ENCODE assay signal across 35 cellular contexts in genomic region chr15:47561102-47561501, GRCh38.
"Had no signal": no experiment of that assay in that cellular context is flagged by ENCODE, and none has a peak within 500 bp of the region (broad histone marks: within the 10 kb centered on the region; RNA-seq: fewer than 3 reads in every experiment).

No MANE protein-coding gene starts in this region.

- H3K9me3 ChIP-seq: body of pancreas had no signal

- H3K4me1 Mint-ChIP-seq: activated B cell treated with CpG ODN at 0.5 μM for 24 hours; activated CD4-positive, alpha-beta T cell treated with anti-CD3 and anti-CD28 coated beads, Interleukin-2, amount 10 ng/mL, durations not matched to agents 24 days and 14 days; activated naive CD8-positive, alpha-beta T cell treated with anti-CD3 and anti-CD28 coated beads for 36 hours; activated T-helper 17 cell treated with anti-CD3 and anti-CD28 coated beads, Interleukin-2, amount 50 U/mL, for 72 hours had no signal

- H3K36me3 ChIP-seq: adrenal gland, brain microvascular endothelial cell, breast epithelium, WERI-Rb-1 had no signal

- H3K27ac Mint-ChIP-seq: activated B cell treated with CpG ODN at 0.5 μM for 24 hours; activated CD4-positive, alpha-beta memory T cell treated with anti-CD3 and anti-CD28 coated beads for 36 hours; activated CD4-positive, alpha-beta T cell treated with anti-CD3 and anti-CD28 coated beads, Interleukin-2, amount 10 ng/mL, durations not matched to agents 24 days and 14 days; activated CD8-positive, alpha-beta T cell treated with anti-CD3 and anti-CD28 coated beads for 36 hours; activated naive CD4-positive, alpha-beta T cell treated with anti-CD3 and anti-CD28 coated beads for 36 hours; activated naive CD4-positive, alpha-beta T cell treated with anti-CD3 and anti-CD28 coated beads, Interleukin-2, amount 50 U/mL, for 72 hours; activated naive CD8-positive, alpha-beta T cell treated with anti-CD3 and anti-CD28 coated beads for 36 hours; activated T-cell treated with anti-CD3 and anti-CD28 coated beads, Interleukin-2, amount 50 U/mL, for 72 hours; activated T-helper 1 cell treated with anti-CD3 and anti-CD28 coated beads, Interleukin-12 subunit alpha, Interleukin-12 subunit beta, Interleukin-2, Interleukin-4 antibody, amounts not matched to agents 30 ng/mL and 10 ng/mL and 1 ng/mL, durations not matched to agents 14 hours and 24 hours and 36 hours; activated T-helper 17 cell treated with anti-CD3 and anti-CD28 coated beads, Interleukin-2, amount 50 U/mL, for 72 hours; T-helper 1 cell treated with Interleukin-12 subunit alpha and Interleukin-12 subunit beta and Interleukin-4 antibody, amounts not matched to agents 30 μg/mL and 1 μg/mL, for 36 hours; T-helper 2 cell treated with Interferon-gamma antibody and Interleukin-4, amounts not matched to agents 5 μg/mL and 100 μg/mL, for 36 hours had no signal

- H3K27ac ChIP-seq: adrenal gland, body of pancreas, brain microvascular endothelial cell, breast epithelium, WERI-Rb-1 had no signal

- H3K4me3 ChIP-seq: adrenal gland, body of pancreas, breast epithelium had no signal

- H3K4me3 Mint-ChIP-seq: activated B cell treated with CpG ODN at 0.5 μM for 24 hours; activated CD4-positive, alpha-beta memory T cell treated with anti-CD3 and anti-CD28 coated beads for 36 hours; activated CD4-positive, alpha-beta T cell treated with anti-CD3 and anti-CD28 coated beads, Interleukin-2, amount 10 ng/mL, durations not matched to agents 24 days and 14 days; activated CD8-positive, alpha-beta T cell treated with anti-CD3 and anti-CD28 coated beads for 36 hours; activated naive CD4-positive, alpha-beta T cell treated with anti-CD3 and anti-CD28 coated beads for 36 hours; activated naive CD8-positive, alpha-beta T cell treated with anti-CD3 and anti-CD28 coated beads for 36 hours; activated T-cell treated with anti-CD3 and anti-CD28 coated beads, Interleukin-2, amount 50 U/mL, for 4 hours; activated T-cell treated with anti-CD3 and anti-CD28 coated beads, Interleukin-2, amount 50 U/mL, for 72 hours; activated T-helper 1 cell treated with anti-CD3 and anti-CD28 coated beads, Interleukin-12 subunit alpha, Interleukin-12 subunit beta, Interleukin-2, Interleukin-4 antibody, amounts not matched to agents 30 ng/mL and 10 ng/mL and 1 ng/mL, durations not matched to agents 14 hours and 24 hours and 36 hours; activated T-helper 17 cell treated with anti-CD3 and anti-CD28 coated beads, Interleukin-2, amount 50 U/mL, for 72 hours; T-helper 1 cell treated with Interleukin-12 subunit alpha and Interleukin-12 subunit beta and Interleukin-4 antibody, amounts not matched to agents 30 μg/mL and 1 μg/mL, for 36 hours; T-helper 2 cell treated with Interferon-gamma antibody and Interleukin-4, amounts not matched to agents 5 μg/mL and 100 μg/mL, for 36 hours had no signal

- H3K27me3 Mint-ChIP-seq: activated B cell treated with CpG ODN at 0.5 μM for 24 hours; activated CD4-positive, alpha-beta memory T cell treated with anti-CD3 and anti-CD28 coated beads for 36 hours; activated CD4-positive, alpha-beta T cell treated with anti-CD3 and anti-CD28 coated beads, Interleukin-2, amount 10 ng/mL, durations not matched to agents 24 days and 14 days; activated naive CD8-positive, alpha-beta T cell treated with anti-CD3 and anti-CD28 coated beads for 36 hours had no signal

- H3K4me1 ChIP-seq: adrenal gland, body of pancreas, breast epithelium had no signal

- H3K27me3 ChIP-seq: adrenal gland, body of pancreas, brain microvascular endothelial cell, breast epithelium had no signal

- DNase-seq: activated B cell treated with CpG ODN at 0.5 μM for 24 hours; activated CD4-positive, alpha-beta memory T cell treated with anti-CD3 and anti-CD28 coated beads for 36 hours; activated CD4-positive, alpha-beta T cell treated with anti-CD3 and anti-CD28 coated beads for 4 hours; activated CD4-positive, alpha-beta T cell treated with anti-CD3 and anti-CD28 coated beads, Interleukin-2, amount 10 ng/mL, durations not matched to agents 24 days and 14 days; activated CD4-positive, alpha-beta T cell treated with anti-CD3 and anti-CD28 coated beads, Interleukin-2, amount 50 U/mL, for 1 hour; activated CD4-positive, alpha-beta T cell treated with anti-CD3 and anti-CD28 coated beads, Interleukin-2, amount 50 U/mL, for 4 hours; activated CD4-positive, CD25-positive, alpha-beta regulatory T cell treated with anti-CD3 and anti-CD28 coated beads, Interleukin-2, amount 50 U/mL, for 72 hours; activated CD8-positive, alpha-beta memory T cell treated with anti-CD3 and anti-CD28 coated beads, Interleukin-2, amount 50 U/mL, for 4 hours; activated CD8-positive, alpha-beta T cell treated with anti-CD3 and anti-CD28 coated beads for 36 hours; activated effector memory CD4-positive, alpha-beta T cell treated with anti-CD3 and anti-CD28 coated beads, Interleukin-2, amount 50 U/mL, for 16 hours; activated gamma-delta T cell treated with Interleukin-2 at 50 U/mL for 16 hours; activated naive CD4-positive, alpha-beta T cell; activated naive CD4-positive, alpha-beta T cell treated with anti-CD3 and anti-CD28 coated beads for 36 hours; activated naive CD4-positive, alpha-beta T cell treated with anti-CD3 and anti-CD28 coated beads, Interleukin-2, amount 50 U/mL, for 16 hours; activated naive CD8-positive, alpha-beta T cell treated with anti-CD3 and anti-CD28 coated beads for 36 hours; activated T-cell treated with anti-CD3 and anti-CD28 coated beads for 4 hours; activated T-cell treated with anti-CD3 and anti-CD28 coated beads, Interleukin-2, amount 50 U/mL, for 1 hour; activated T-cell treated with anti-CD3 and anti-CD28 coated beads, Interleukin-2, amount 50 U/mL, for 4 hours; activated T-cell treated with anti-CD3 and anti-CD28 coated beads, Interleukin-2, amount 50 U/mL, for 72 hours; adrenal gland; amniotic stem cell; aorta; body of pancreas; brain microvascular endothelial cell; central memory CD4-positive, alpha-beta T cell; T-helper 1 cell; T-helper 2 cell; T-helper 9 cell; WERI-Rb-1 had no signal

- ATAC-seq: activated CD8-positive, alpha-beta T cell treated with anti-CD3 and anti-CD28 coated beads for 36 hours; activated naive CD4-positive, alpha-beta T cell treated with anti-CD3 and anti-CD28 coated beads, Interleukin-2, amount 50 U/mL, for 72 hours; activated T-cell treated with anti-CD3 and anti-CD28 coated beads, Interleukin-2, amount 50 U/mL, for 4 hours; activated T-cell treated with anti-CD3 and anti-CD28 coated beads, Interleukin-2, amount 50 U/mL, for 72 hours; activated T-helper 17 cell treated with anti-CD3 and anti-CD28 coated beads, Interleukin-2, amount 50 U/mL, for 72 hours; body of pancreas had no signal

- H3K36me3 Mint-ChIP-seq: activated CD4-positive, alpha-beta memory T cell treated with anti-CD3 and anti-CD28 coated beads for 36 hours; activated naive CD8-positive, alpha-beta T cell treated with anti-CD3 and anti-CD28 coated beads for 36 hours had no signal
